Comparison of ENCODE assay signal across 26 cellular contexts in the genomic region with DNA sequence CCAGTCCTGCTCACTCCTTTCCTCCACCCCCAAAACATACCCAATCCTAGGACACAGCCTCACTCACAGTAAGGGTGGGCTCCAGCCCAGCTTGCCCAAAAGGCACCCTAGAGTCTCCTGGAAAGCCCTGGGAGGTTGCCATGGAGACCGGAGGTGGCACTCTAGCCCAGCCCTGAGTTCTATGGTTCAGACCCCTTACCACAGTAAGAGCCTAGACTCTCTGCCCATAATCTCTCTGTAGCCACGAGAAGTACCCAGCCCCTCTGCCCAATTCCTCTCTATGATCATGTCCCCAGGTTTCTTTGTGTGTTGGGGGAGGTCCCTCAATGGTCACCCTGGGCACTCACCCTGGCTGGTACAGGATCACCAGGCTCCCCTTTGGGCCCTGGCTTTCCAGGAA. TPM values are rescaled to one million over a fixed set of nuclear protein-coding genes. Genes with fewer than 3 reads are reported as not detected.
DNase-seq lines count a peak whose midpoint lies in the region; ATAC-seq, FAIRE-seq and TF ChIP-seq lines count a peak whose summit lies in the region.
"Had no signal": no experiment of that assay in that cellular context is flagged by ENCODE, and none has a peak within 500 bp of the region (broad histone marks: within the 10 kb centered on the region; RNA-seq: fewer than 3 reads in every experiment).

No MANE protein-coding gene starts in this region.

- H3K9me3 ChIP-seq in mammary epithelial cell (replicated peaks; ENCODE audit: insufficient read depth, low read length) = no peaks in the 10 kb centered on the region
- H3K9me3 ChIP-seq in kidney (ENCODE audit: control insufficient read depth in 1 of 2, low read length in 2 of 2) = no peaks in the 10 kb centered on the region
- H3K9me3 ChIP-seq in OCI-LY7 (ENCODE audit: low read length) = no peaks in the 10 kb centered on the region
- H3K9me3 ChIP-seq: right atrium auricular region, uterus had no signal

- ATAC-seq in HG02870 (IDR thresholded peaks at IDR 0.05; ENCODE audit: unreplicated experiment) = no peak
- ATAC-seq: GM12878, left ventricle myocardium superior, T-cell had no signal

- peaks cover 18% of the 10 kb centered on the region for H3K36me3 Mint-ChIP-seq in MCF 10A (ENCODE audit: insufficient read depth, unreplicated experiment)
- H3K36me3 Mint-ChIP-seq: activated naive CD8-positive, alpha-beta T cell treated with anti-CD3 and anti-CD28 coated beads, Interleukin-2, amount 10 ng/mL, durations not matched to agents 7 days and 5 days; CD14-positive monocyte; T-cell had no signal

- no peaks in the 10 kb centered on the region for H3K9me3 Mint-ChIP-seq in MCF 10A (ENCODE audit: unreplicated experiment)
- H3K9me3 Mint-ChIP-seq: activated CD4-positive, alpha-beta T cell treated with anti-CD3 and anti-CD28 coated beads, Interleukin-2, amount 10 ng/mL, durations not matched to agents 24 days and 14 days; activated naive CD8-positive, alpha-beta T cell treated with anti-CD3 and anti-CD28 coated beads, Interleukin-2, amount 10 ng/mL, durations not matched to agents 7 days and 5 days; T-cell had no signal

- H3K27ac ChIP-seq in mammary epithelial cell (ENCODE audit: insufficient read depth, low read depth, low read length) (peak overlapping the region; percentile 2), kidney (ENCODE audit: low read depth in 2 of 2, low read length in 2 of 2) (no peak overlapping the region), OCI-LY7 (ENCODE audit: low read depth, low read length, poor library complexity, severe bottlenecking) (no peak overlapping the region)
- H3K27ac ChIP-seq: right atrium auricular region, uterus had no signal

- H3K27ac Mint-ChIP-seq in MCF 10A (ENCODE audit: low read depth, unreplicated experiment) = no peak overlapping the region
- H3K27ac Mint-ChIP-seq: activated CD4-positive, alpha-beta T cell treated with anti-CD3 and anti-CD28 coated beads, Interleukin-2, amount 10 ng/mL, durations not matched to agents 24 days and 14 days; activated naive CD8-positive, alpha-beta T cell treated with anti-CD3 and anti-CD28 coated beads, Interleukin-2, amount 10 ng/mL, durations not matched to agents 7 days and 5 days; CD14-positive monocyte; T-cell had no signal

- no peak for DNase-seq in mammary epithelial cell
- DNase-seq in MCF 10A (ENCODE audit: unreplicated experiment) = no peak
- peak; percentile 45 for DNase-seq in SW480 (ENCODE audit: low spot score)
- peak; percentile 19 for DNase-seq in kidney
- DNase-seq in mesenteric fat pad (ENCODE audit: low spot score) = no peak
- no peak for DNase-seq in OCI-LY7 (ENCODE audit: low spot score)
- DNase-seq in glomerular visceral epithelial cell (ENCODE audit: extremely low spot score) = no peak
- DNase-seq: activated CD4-positive, alpha-beta T cell treated with anti-CD3 and anti-CD28 coated beads, Interleukin-2, amount 10 ng/mL, durations not matched to agents 24 days and 14 days; activated naive CD8-positive, alpha-beta T cell treated with anti-CD3 and anti-CD28 coated beads, Interleukin-2, amount 10 ng/mL, durations not matched to agents 7 days and 5 days; DMS53; head of caudate nucleus; left ventricle myocardium superior; NCI-H1092; NCI-H2029; NCI-H510A; occipital lobe; Right ventricle myocardium superior; stimulated activated CD4-positive, alpha-beta T cell treated with anti-CD3 and anti-CD28 coated beads, Interleukin-15, amount 100 ng/mL, for 24 hours; T-cell; uterus had no signal

- in situ Hi-C loops in mammary epithelial cell (cut with MboI; ENCODE audit: low sequenced_read_pairs in 2 of 2) = no loop called here

- POLR2A ChIA-PET in MCF 10A (lab: Yijun Ruan, JAX) (interaction anchor here (1.0 to 2.5 kb wide), 2 partner anchors 11 kb away, joined by 3 to 15 read pairs; no protein-coding TSS in a partner anchor), OCI-LY7 (lab: Charles Lee) (no interaction called here)

- BruUV-seq in mammary epithelial cell (replicated peaks; lab: Mats Ljungman, UMichigan) (no TSS peak), MCF 10A (replicated peaks; lab: Mats Ljungman, UMichigan) (no TSS peak), OCI-LY7 (replicated peaks; lab: Mats Ljungman, UMichigan) (no TSS peak)

- H2AFZ ChIP-seq in mammary epithelial cell (ENCODE audit: low read depth, low read length) (no peak overlapping the region), OCI-LY7 (ENCODE audit: low read length) (no peak overlapping the region)

- dilution Hi-C loops in mammary epithelial cell (cut with HindIII; ENCODE audit: low sequenced_read_pairs) = no loop called here

- CTCF ChIA-PET in mammary epithelial cell (lab: Charles Lee; ENCODE audit: low non-redundant PET) = no interaction called here
- CTCF ChIA-PET in MCF 10A (lab: Yijun Ruan, JAX) = interaction anchor here (1.0 to 1.4 kb wide), 2 partner anchors 23 to 56 kb away, joined by 3 to 4 read pairs; no protein-coding TSS in a partner anchor
- CTCF ChIA-PET in OCI-LY7 (lab: Charles Lee; ENCODE audit: unreplicated experiment) = no interaction called here

- 100% methylated on average over 2 of the region's 2 CpGs for WGBS in mammary epithelial cell (ENCODE audit: low coverage, missing lambda C conversion rate)

- intact Hi-C loops in mammary epithelial cell (cut with micrococcal nuclease) = no loop called here
- intact Hi-C loops in MCF 10A (cut with micrococcal nuclease) = no loop called here
- intact Hi-C loops in kidney (cut with DNase I) = no loop called here
- intact Hi-C loops in OCI-LY7 (cut with micrococcal nuclease; ENCODE audit: unreplicated experiment) = no loop called here

- no peaks in the 10 kb centered on the region for H4K20me1 ChIP-seq in mammary epithelial cell (ENCODE audit: insufficient read depth, low read length)
- H4K20me1 ChIP-seq in OCI-LY7 (ENCODE audit: insufficient read depth, low read length) = no peaks in the 10 kb centered on the region

- TF ChIP-seq CTCF in mammary epithelial cell (conservative IDR thresholded peaks at IDR 0.05 in 1 of 2, IDR thresholded peaks at IDR 0.05 in 1 of 2; ENCODE audit: extremely low read depth in 1 of 2, insufficient read depth in 1 of 2, low read depth in 1 of 2, low read length in 2 of 2) (no peak), MCF 10A (IDR thresholded peaks at IDR 0.05; ENCODE audit: unreplicated experiment) (no peak), kidney (IDR thresholded peaks at IDR 0.05; ENCODE audit: borderline replicate concordance, extremely low read depth, insufficient read depth) (no peak), OCI-LY7 (conservative IDR thresholded peaks at IDR 0.05; ENCODE audit: low read length) (no peak)

- H3K27me3 Mint-ChIP-seq in MCF 10A (ENCODE audit: insufficient read depth, unreplicated experiment) = no peaks in the 10 kb centered on the region

- no peak for FAIRE-seq in kidney (lab: Jason Lieb, UNC)
- FAIRE-seq: colon, GM12878, TTC549 had no signal

- H3K4me3 Mint-ChIP-seq in MCF 10A (ENCODE audit: unreplicated experiment) = no peak overlapping the region
- H3K4me3 Mint-ChIP-seq: activated CD4-positive, alpha-beta T cell treated with anti-CD3 and anti-CD28 coated beads, Interleukin-2, amount 10 ng/mL, durations not matched to agents 24 days and 14 days; activated naive CD8-positive, alpha-beta T cell treated with anti-CD3 and anti-CD28 coated beads, Interleukin-2, amount 10 ng/mL, durations not matched to agents 7 days and 5 days; CD14-positive monocyte; T-cell had no signal

- peak overlapping the region; percentile 39 for H3K4me2 ChIP-seq in mammary epithelial cell (ENCODE audit: insufficient read depth, low read depth, low read length)
- H3K4me2 ChIP-seq in OCI-LY7 (ENCODE audit: low read length) = no peak overlapping the region

- H3K79me2 ChIP-seq in mammary epithelial cell (ENCODE audit: insufficient read depth, low read length) (no peaks in the 10 kb centered on the region), OCI-LY7 (ENCODE audit: insufficient read depth, low read depth, low read length) (no peaks in the 10 kb centered on the region)

- H3K27me3 ChIP-seq in mammary epithelial cell (ENCODE audit: insufficient read depth, low read length) = no peaks in the 10 kb centered on the region
- H3K27me3 ChIP-seq: right atrium auricular region, uterus had no signal

- peaks cover 18% of the 10 kb centered on the region for H3K4me1 Mint-ChIP-seq in MCF 10A (ENCODE audit: insufficient read depth, unreplicated experiment)
- H3K4me1 Mint-ChIP-seq: activated CD4-positive, alpha-beta T cell treated with anti-CD3 and anti-CD28 coated beads, Interleukin-2, amount 10 ng/mL, durations not matched to agents 24 days and 14 days; CD14-positive monocyte; T-cell had no signal

- no peaks in the 10 kb centered on the region for H3K9me2 ChIP-seq in OCI-LY7 (ENCODE audit: insufficient read depth, low read length)

- H3K9ac ChIP-seq in mammary epithelial cell (ENCODE audit: insufficient read depth, low read length) = no peak overlapping the region
- no peak overlapping the region for H3K9ac ChIP-seq in kidney (ENCODE audit: low read length in 2 of 2)

- peaks cover 20% of the 10 kb centered on the region for H3K4me1 ChIP-seq in mammary epithelial cell (ENCODE audit: insufficient read depth, low read length)
- H3K4me1 ChIP-seq in kidney (ENCODE audit: control insufficient read depth in 1 of 2, insufficient read depth in 1 of 2, low read depth in 1 of 2, low read length in 2 of 2) = no peaks in the 10 kb centered on the region
- no peaks in the 10 kb centered on the region for H3K4me1 ChIP-seq in OCI-LY7 (ENCODE audit: insufficient read depth, low read length, poor library complexity, severe bottlenecking)
- H3K4me1 ChIP-seq: right atrium auricular region, uterus had no signal

- no peak overlapping the region for H3K4me3 ChIP-seq in mammary epithelial cell (replicated peaks in 1 of 3; ENCODE audit: insufficient read depth in 1 of 3, low read depth in 2 of 3, low read length in 3 of 3)
- no peak overlapping the region for H3K4me3 ChIP-seq in kidney (ENCODE audit: low read length in 2 of 2)
- no peak overlapping the region for H3K4me3 ChIP-seq in OCI-LY7 (ENCODE audit: low read depth, low read length, poor library complexity, severe bottlenecking)
- H3K4me3 ChIP-seq: GM12878, right atrium auricular region, uterus had no signal

- peaks cover 31% of the 10 kb centered on the region for H3K36me3 ChIP-seq in mammary epithelial cell (ENCODE audit: insufficient read depth, low read length)
- H3K36me3 ChIP-seq in kidney (ENCODE audit: control insufficient read depth in 1 of 2, insufficient read depth in 2 of 2, low read length in 2 of 2) = no peaks in the 10 kb centered on the region
- H3K36me3 ChIP-seq in OCI-LY7 (ENCODE audit: insufficient read depth, low read length) = no peaks in the 10 kb centered on the region
- H3K36me3 ChIP-seq: right atrium auricular region, uterus had no signal

RNA-seq across cellular contexts. Expression of a gene that starts 14.4 kb away (rescaled TPM):
- total RNA-seq in mammary epithelial cell (100 to 1,000 TPM; 121 to 146 TPM), MCF 10A (2022) (42.1 and 49.1 TPM in 2 replicates), kidney (29.0 TPM), mesenteric fat pad (38.9 TPM), OCI-LY7 (2022) (not detected in 2 replicates)
- polyA plus RNA-seq in mammary epithelial cell (32.8 TPM), kidney (ENCODE audit: insufficient read depth, low read depth, low replicate concordance) (9.2 TPM)
- polyA minus RNA-seq in mammary epithelial cell = 57.1 TPM
- not detected in 2 replicates for total RNA-seq in OCI-LY7 (2014; rRNA removed; shearing (Covaris generic))
- total RNA-seq: activated CD4-positive, alpha-beta T cell treated with anti-CD3 and anti-CD28 coated beads, Interleukin-2, amount 10 ng/mL, durations not matched to agents 24 days and 14 days had no signal
- polyA plus RNA-seq: CD14-positive monocyte had no signal

RNA-seq across cellular contexts. Expression of a gene that starts 44.7 kb away (rescaled TPM):
- total RNA-seq in mammary epithelial cell (10 to 100 TPM; 58.6 to 78.0 TPM), MCF 10A (2022) (56.7 and 61.1 TPM in 2 replicates), kidney (69.0 TPM), mesenteric fat pad (47.9 TPM), OCI-LY7 (2022) (54.6 and 56.1 TPM in 2 replicates)
- polyA plus RNA-seq in mammary epithelial cell (106 TPM), kidney (ENCODE audit: insufficient read depth, low read depth, low replicate concordance) (120 TPM)
- polyA minus RNA-seq in mammary epithelial cell = 81.6 TPM
- total RNA-seq in OCI-LY7 (2014; rRNA removed; shearing (Covaris generic)) = 67.7 and 89.7 TPM in 2 replicates

Comparison
In these comparisons a context has a peak if more than half of its experiments do, and no peak if none do; other contexts are left out.
1. DNase-seq: peak in SW480 (single experiment) and kidney (single experiment); none in mammary epithelial cell (single experiment), MCF 10A (single experiment), mesenteric fat pad (single experiment), OCI-LY7 (single experiment) and glomerular visceral epithelial cell (single experiment).
2. RNA of a gene that starts 14.4 kb away (total RNA-seq): 121 to 146 TPM in mammary epithelial cell, 42.1 to 49.1 TPM in MCF 10A, 38.9 TPM in mesenteric fat pad (single experiment) and 29.0 TPM in kidney (single experiment); not detected in OCI-LY7; every median in the first group is over 10 times any median in the second.